Comparison of ENCODE assay signal across 9 cellular contexts in the genomic region with DNA sequence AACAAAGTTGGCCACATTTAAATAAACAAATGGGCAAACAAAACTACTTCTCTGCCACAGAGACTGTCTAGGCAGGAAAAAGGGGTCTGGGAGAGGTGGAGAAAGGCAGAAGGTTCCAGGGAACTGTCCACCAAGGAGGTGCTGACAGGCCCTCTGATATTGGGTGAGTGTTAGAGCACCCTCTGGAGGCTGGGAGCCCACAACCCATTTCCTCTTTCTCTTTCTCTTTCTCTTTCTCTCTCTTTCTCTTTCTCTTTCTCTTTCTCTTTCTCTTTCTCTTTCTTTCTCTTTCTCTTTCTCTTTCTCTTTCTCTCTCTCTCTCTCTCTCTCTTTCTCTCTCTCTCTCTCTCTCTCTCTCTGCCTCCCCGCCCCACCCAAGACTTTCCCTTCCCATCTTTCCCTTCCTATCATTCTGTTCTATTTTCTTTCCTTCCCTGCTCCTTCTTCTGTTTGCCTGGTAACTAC.
DNase-seq lines count a peak whose midpoint lies in the region; ATAC-seq and TF ChIP-seq lines count a peak whose summit lies in the region.
"Had no signal": no experiment of that assay in that cellular context is flagged by ENCODE, and none has a peak within 500 bp of the region (broad histone marks: within the 10 kb centered on the region; RNA-seq: fewer than 3 reads in every experiment).

No MANE protein-coding gene starts in this region.

- peak; percentile 90 for ATAC-seq in GM19372 (IDR thresholded peaks at IDR 0.05; ENCODE audit: low read depth, unreplicated experiment)
- ATAC-seq in HG03280 (IDR thresholded peaks at IDR 0.05; ENCODE audit: unreplicated experiment): peak; percentile 97
- ATAC-seq in body of pancreas: peak; percentile 87
- ATAC-seq in right lobe of liver: peak; percentile 74 to 97 (median 86)

- no peaks in the 10 kb centered on the region for H3K4me1 ChIP-seq in NT2/D1 (ENCODE audit: insufficient read depth, insufficient read length)
- no peaks in the 10 kb centered on the region for H3K4me1 ChIP-seq in body of pancreas
- no peaks in the 10 kb centered on the region for H3K4me1 ChIP-seq in right lobe of liver
- H3K4me1 ChIP-seq: BLaER1 had no signal

- TF ChIP-seq POLR2A in body of pancreas (IDR thresholded peaks at IDR 0.05): no peak
- TF ChIP-seq POLR2A in right lobe of liver (IDR thresholded peaks at IDR 0.05): no peak

- intact Hi-C loops in body of pancreas (cut with DNase I): loop anchor here (10.0 kb wide), 1 partner anchor 160 kb away; no protein-coding TSS in a partner anchor
- intact Hi-C loops in right lobe of liver (cut with DNase I): no loop called here

- WGBS in body of pancreas, 2 donors: 46% methylated on average over 1 of the region's 1 CpG; no CpG with 5 or more reads in 1 of the 2 donors
- 20% methylated on average over 1 of the region's 1 CpG for WGBS in right lobe of liver (ENCODE audit: insufficient coverage, low coverage, low lambda C conversion rate, missing lambda C conversion rate)

- no peaks in the 10 kb centered on the region for H3K27me3 ChIP-seq in NT2/D1 (ENCODE audit: insufficient read depth, insufficient read length)
- H3K27me3 ChIP-seq in body of pancreas: no peaks in the 10 kb centered on the region
- peaks cover 0 to 3% of the 10 kb centered on the region in 2 donors for H3K27me3 ChIP-seq in right lobe of liver
- H3K27me3 ChIP-seq: BLaER1 had no signal

- H3K27ac ChIP-seq in body of pancreas: no peak overlapping the region
- H3K27ac ChIP-seq in right lobe of liver: no peak overlapping the region
- H3K27ac ChIP-seq: BLaER1 had no signal

- TF ChIP-seq CTCF in body of pancreas (IDR thresholded peaks at IDR 0.05) (peak; percentile 20 to 89 (median 62)), right lobe of liver (IDR thresholded peaks at IDR 0.05) (peak in 3 of 4 donors; percentile 23 to 54 (median 25))

- H3K9ac ChIP-seq in NT2/D1 (ENCODE audit: insufficient read length, low read depth): no peak overlapping the region
- H3K9ac ChIP-seq: BLaER1 had no signal

- no peaks in the 10 kb centered on the region for H3K9me3 ChIP-seq in NT2/D1 (ENCODE audit: insufficient read depth, low read length)
- H3K9me3 ChIP-seq in body of pancreas: no peaks in the 10 kb centered on the region
- H3K9me3 ChIP-seq in right lobe of liver: no peaks in the 10 kb centered on the region
- H3K9me3 ChIP-seq: BLaER1 had no signal

- H3K36me3 ChIP-seq in NT2/D1 (ENCODE audit: insufficient read depth, insufficient read length, low read length): no peaks in the 10 kb centered on the region
- no peaks in the 10 kb centered on the region for H3K36me3 ChIP-seq in body of pancreas (replicated peaks in 1 of 2; ENCODE audit: insufficient read depth in 1 of 2, low read depth in 2 of 2)
- H3K36me3 ChIP-seq in right lobe of liver: no peaks in the 10 kb centered on the region
- H3K36me3 ChIP-seq: BLaER1 had no signal

- DNase-seq in NCI-H1417 (lab: John Stamatoyannopoulos, UW) (peak in 2 of 3 experiments; percentile 37 to 67), NCI-H1417 treated with DMSO at 0.1 percent for 48 hours (lab: John Stamatoyannopoulos, UW) (no peak), NT2/D1 (ENCODE audit: low read depth, low spot score) (peak; percentile 66), body of pancreas (peak; percentile 58 to 83 (median 76)), right lobe of liver (peak; percentile 24 to 49 (median 41)), activated gamma-delta T cell treated with Interleukin-2 at 50 U/mL for 16 hours (no peak)

- H3K4me3 ChIP-seq in NT2/D1 (ENCODE audit: insufficient read length, low read depth) (no peak overlapping the region), body of pancreas (no peak overlapping the region), right lobe of liver (no peak overlapping the region)
- H3K4me3 ChIP-seq: BLaER1 had no signal

Comparison
In these comparisons a context has a peak if more than half of its experiments do, and no peak if none do; other contexts are left out.
1. DNase-seq: peak in NCI-H1417 (2 of 3), NT2/D1 (single experiment), body of pancreas (4 of 4) and right lobe of liver (3 of 3); none in NCI-H1417 treated with DMSO at 0.1 percent for 48 hours (single experiment) and activated gamma-delta T cell treated with Interleukin-2 at 50 U/mL for 16 hours (single experiment).
2. Peak in every context shown above with its lines, with median percentiles within 50 percentile points of each other: ATAC-seq.